ENCODE assay signal across 1 cellular context in genomic region chrX:37844622-37845021, GRCh38.
TF ChIP-seq lines count a peak whose summit lies in the region.

No MANE protein-coding gene starts in this region.

TF ChIP-seq in GM23338, 12 proteins besides CTCF, POLR2A, EP300 and RAD21 (continued from another document):
- no peak for TF ChIP-seq ZNF462 (CRISPR knock-in tag; IDR thresholded peaks at IDR 0.05)
- no peak for TF ChIP-seq CREB1 (CRISPR knock-in tag; IDR thresholded peaks at IDR 0.05; ENCODE audit: low read depth)
- no peak for TF ChIP-seq STAT1 (IDR thresholded peaks at IDR 0.05; ENCODE audit: unreplicated experiment)
- TF ChIP-seq, protein P1, sequence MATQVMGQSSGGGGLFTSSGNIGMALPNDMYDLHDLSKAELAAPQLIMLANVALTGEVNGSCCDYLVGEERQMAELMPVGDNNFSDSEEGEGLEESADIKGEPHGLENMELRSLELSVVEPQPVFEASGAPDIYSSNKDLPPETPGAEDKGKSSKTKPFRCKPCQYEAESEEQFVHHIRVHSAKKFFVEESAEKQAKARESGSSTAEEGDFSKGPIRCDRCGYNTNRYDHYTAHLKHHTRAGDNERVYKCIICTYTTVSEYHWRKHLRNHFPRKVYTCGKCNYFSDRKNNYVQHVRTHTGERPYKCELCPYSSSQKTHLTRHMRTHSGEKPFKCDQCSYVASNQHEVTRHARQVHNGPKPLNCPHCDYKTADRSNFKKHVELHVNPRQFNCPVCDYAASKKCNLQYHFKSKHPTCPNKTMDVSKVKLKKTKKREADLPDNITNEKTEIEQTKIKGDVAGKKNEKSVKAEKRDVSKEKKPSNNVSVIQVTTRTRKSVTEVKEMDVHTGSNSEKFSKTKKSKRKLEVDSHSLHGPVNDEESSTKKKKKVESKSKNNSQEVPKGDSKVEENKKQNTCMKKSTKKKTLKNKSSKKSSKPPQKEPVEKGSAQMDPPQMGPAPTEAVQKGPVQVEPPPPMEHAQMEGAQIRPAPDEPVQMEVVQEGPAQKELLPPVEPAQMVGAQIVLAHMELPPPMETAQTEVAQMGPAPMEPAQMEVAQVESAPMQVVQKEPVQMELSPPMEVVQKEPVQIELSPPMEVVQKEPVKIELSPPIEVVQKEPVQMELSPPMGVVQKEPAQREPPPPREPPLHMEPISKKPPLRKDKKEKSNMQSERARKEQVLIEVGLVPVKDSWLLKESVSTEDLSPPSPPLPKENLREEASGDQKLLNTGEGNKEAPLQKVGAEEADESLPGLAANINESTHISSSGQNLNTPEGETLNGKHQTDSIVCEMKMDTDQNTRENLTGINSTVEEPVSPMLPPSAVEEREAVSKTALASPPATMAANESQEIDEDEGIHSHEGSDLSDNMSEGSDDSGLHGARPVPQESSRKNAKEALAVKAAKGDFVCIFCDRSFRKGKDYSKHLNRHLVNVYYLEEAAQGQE (IDR thresholded peaks at IDR 0.05; ENCODE audit: unreplicated experiment), result no peak
- TF ChIP-seq ZNF331 (CRISPR knock-in tag; IDR thresholded peaks at IDR 0.05; ENCODE audit: low read depth), result no peak
- no peak for TF ChIP-seq EZH2 (IDR thresholded peaks at IDR 0.05; ENCODE audit: low read depth, unreplicated experiment)
- TF ChIP-seq NANOG (IDR thresholded peaks at IDR 0.05; ENCODE audit: borderline replicate concordance), result no peak
- TF ChIP-seq JUNB (IDR thresholded peaks at IDR 0.05; ENCODE audit: unreplicated experiment), result no peak
- no peak for TF ChIP-seq ZNF114 (CRISPR knock-in tag; IDR thresholded peaks at IDR 0.05)
- TF ChIP-seq, protein P2, sequence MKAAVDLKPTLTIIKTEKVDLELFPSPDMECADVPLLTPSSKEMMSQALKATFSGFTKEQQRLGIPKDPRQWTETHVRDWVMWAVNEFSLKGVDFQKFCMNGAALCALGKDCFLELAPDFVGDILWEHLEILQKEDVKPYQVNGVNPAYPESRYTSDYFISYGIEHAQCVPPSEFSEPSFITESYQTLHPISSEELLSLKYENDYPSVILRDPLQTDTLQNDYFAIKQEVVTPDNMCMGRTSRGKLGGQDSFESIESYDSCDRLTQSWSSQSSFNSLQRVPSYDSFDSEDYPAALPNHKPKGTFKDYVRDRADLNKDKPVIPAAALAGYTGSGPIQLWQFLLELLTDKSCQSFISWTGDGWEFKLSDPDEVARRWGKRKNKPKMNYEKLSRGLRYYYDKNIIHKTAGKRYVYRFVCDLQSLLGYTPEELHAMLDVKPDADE (IDR thresholded peaks at IDR 0.05), result no peak
